In the genomic region with DNA sequence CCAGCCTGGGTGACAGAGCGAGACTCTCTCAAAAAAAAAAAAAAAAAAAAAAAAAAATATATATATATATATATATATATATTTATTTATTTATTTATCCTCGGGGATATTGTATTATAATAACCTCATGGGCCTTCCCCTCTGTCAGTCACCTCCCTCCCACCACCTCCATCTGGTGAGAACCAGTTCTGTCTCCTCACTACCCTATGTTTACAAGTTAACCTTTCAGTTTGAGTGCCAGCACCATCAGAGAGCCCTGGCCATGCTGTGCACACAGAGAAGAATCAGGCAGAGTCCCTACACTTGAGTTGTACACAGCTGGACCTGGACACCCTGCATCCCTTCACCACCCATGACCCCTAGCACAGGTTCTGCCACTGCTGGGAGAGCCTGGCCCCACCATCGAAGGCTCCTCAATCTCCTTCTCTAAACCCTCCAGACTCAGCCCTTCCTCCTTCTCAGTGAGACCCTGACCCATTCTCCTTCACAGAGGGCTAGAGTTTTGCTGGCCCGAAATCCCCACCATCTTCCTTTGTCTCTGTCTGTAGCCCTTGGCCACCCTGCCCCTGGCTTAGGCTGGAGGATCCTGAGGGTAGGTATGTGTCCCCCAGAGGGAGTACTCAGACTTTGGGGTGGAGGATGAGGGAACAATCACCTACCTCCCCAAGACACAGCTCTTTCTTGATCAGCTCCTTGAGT, we compare ENCODE assay signal across 13 cellular contexts. TPM values are rescaled to one million over a fixed set of nuclear protein-coding genes. Genes with fewer than 3 reads are reported as not detected.
DNase-seq lines count a peak whose midpoint lies in the region; ATAC-seq, FAIRE-seq and TF ChIP-seq lines count a peak whose summit lies in the region.
"Had no signal": no experiment of that assay in that cellular context is flagged by ENCODE, and none has a peak within 500 bp of the region (broad histone marks: within the 10 kb centered on the region; RNA-seq: fewer than 3 reads in every experiment).

No MANE protein-coding gene starts in this region.

- H3K79me2 ChIP-seq in HCT116 (ENCODE audit: insufficient read depth, low read length): peaks cover 17% of the 10 kb centered on the region

- peaks cover 8% of the 10 kb centered on the region for H3K27me3 Mint-ChIP-seq in nephron progenitor cell (ENCODE audit: low read depth, poor library complexity)

- peak overlapping the region; percentile 31 to 85 (median 72); a peak in 21 of 22 replicates for H3K27ac ChIP-seq in BLaER1 treated with 17β-estradiol and CSF1 and Interleukin-3, amounts not matched to agents 10 nM and 100 nM
- H3K27ac ChIP-seq in HCT116 (ENCODE audit: low read depth, low read length): peak overlapping the region; percentile 97
- H3K27ac ChIP-seq: C4-2B had no signal

- no TSS peak for BruUV-seq in HCT116 (replicated peaks; lab: Mats Ljungman, UMichigan)

- RAD21 ChIA-PET in HCT116 (lab: Charles Lee; ENCODE audit: low non-redundant PET in 1 of 2, low total read pairs in 2 of 2, uncharacterized antibody in 2 of 2, unreplicated experiment in 2 of 2): no interaction called here

- TF ChIP-seq POLR2A in HCT116 (IDR thresholded peaks at IDR 0.05; ENCODE audit: borderline replicate concordance, extremely low read depth, insufficient read depth, insufficient read length): no peak

- H3K27ac Mint-ChIP-seq in activated naive CD4-positive, alpha-beta T cell treated with anti-CD3 and anti-CD28 coated beads, Interleukin-2, amount 50 U/mL, for 72 hours: peak overlapping the region; percentile 73 to 80
- peak overlapping the region; percentile 49 for H3K27ac Mint-ChIP-seq in nephron progenitor cell
- H3K27ac Mint-ChIP-seq: H9 had no signal

- no peak for TF ChIP-seq RAD21 in HCT116 (IDR thresholded peaks at IDR 0.05; ENCODE audit: low read depth)

- peaks cover 0 to 5% of the 10 kb centered on the region in 2 donors for H3K9me3 Mint-ChIP-seq in activated naive CD4-positive, alpha-beta T cell treated with anti-CD3 and anti-CD28 coated beads, Interleukin-2, amount 50 U/mL, for 72 hours
- no peaks in the 10 kb centered on the region for H3K9me3 Mint-ChIP-seq in nephron progenitor cell
- H3K9me3 Mint-ChIP-seq: H9 had no signal

- no peak for ATAC-seq in HCT116
- ATAC-seq in activated naive CD4-positive, alpha-beta T cell treated with anti-CD3 and anti-CD28 coated beads, Interleukin-2, amount 50 U/mL, for 72 hours: no peak
- ATAC-seq in HG03571 (IDR thresholded peaks at IDR 0.05; ENCODE audit: unreplicated experiment): no peak
- ATAC-seq in GM18868 (IDR thresholded peaks at IDR 0.05; ENCODE audit: unreplicated experiment): no peak

- POLR2A ChIA-PET in HCT116 (lab: Charles Lee): interaction anchor here (1.0 to 2.1 kb wide), 4 partner anchors 22 to 29 kb away, joined by 3 to 10 read pairs (median 5); no protein-coding TSS in a partner anchor

- peaks cover 17 to 31% of the 10 kb centered on the region in 2 donors for H3K36me3 Mint-ChIP-seq in activated naive CD4-positive, alpha-beta T cell treated with anti-CD3 and anti-CD28 coated beads, Interleukin-2, amount 50 U/mL, for 72 hours
- no peaks in the 10 kb centered on the region for H3K36me3 Mint-ChIP-seq in nephron progenitor cell (ENCODE audit: low read depth)

- H3K27me3 ChIP-seq in BLaER1 treated with 17β-estradiol and CSF1 and Interleukin-3, amounts not matched to agents 10 nM and 100 nM: peaks cover 0 to 21% (median 5%) of the 10 kb centered on the region in 11 experiments; a peak in 11 of 22 replicates
- no peaks in the 10 kb centered on the region for H3K27me3 ChIP-seq in HCT116 (ENCODE audit: insufficient read depth, low read length)

- H4K20me1 ChIP-seq in BLaER1 treated with 17β-estradiol and CSF1 and Interleukin-3, amounts not matched to agents 10 nM and 100 nM: peaks cover 0 to 26% (median 0%) of the 10 kb centered on the region in 11 experiments; a peak in 6 of 22 replicates
- H4K20me1 ChIP-seq in HCT116 (ENCODE audit: insufficient read depth): no peaks in the 10 kb centered on the region

- H3K4me2 ChIP-seq in BLaER1 treated with 17β-estradiol and CSF1 and Interleukin-3, amounts not matched to agents 10 nM and 100 nM: peak overlapping the region; percentile 86 to 100 (median 95)
- 0 out of 2 replicates have a peak overlapping the region, but pooled peaks have one; percentile 9 for H3K4me2 ChIP-seq in HCT116 (ENCODE audit: low read length)

- TF ChIP-seq CTCF in HCT116 (IDR thresholded peaks at IDR 0.05 in 2 of 3, conservative IDR thresholded peaks at IDR 0.05 in 1 of 3; ENCODE audit: borderline replicate concordance in 1 of 3, insufficient read depth in 1 of 3, low read depth in 2 of 3, low read length in 2 of 3): no peak
- TF ChIP-seq CTCF in nephron progenitor cell (IDR thresholded peaks at IDR 0.05): no peak

- H2AFZ ChIP-seq in HCT116 (ENCODE audit: low read depth, low read length, poor library complexity, severe bottlenecking): no peak overlapping the region

- H3K36me3 ChIP-seq in BLaER1 treated with 17β-estradiol and CSF1 and Interleukin-3, amounts not matched to agents 10 nM and 100 nM: peaks cover 0 to 23% (median 15%) of the 10 kb centered on the region in 11 experiments; a peak in 13 of 22 replicates
- peaks cover 0 to 5% of the 10 kb centered on the region in 2 experiments; a peak in 1 of 4 replicates for H3K36me3 ChIP-seq in HCT116 (ENCODE audit: control insufficient read depth in 1 of 2, insufficient read depth in 2 of 2, low read length in 2 of 2)

- CTCF ChIA-PET in HCT116 (lab: Charles Lee): interaction anchor here (3.2 kb wide), 1 partner anchor 27 kb away, joined by 9 read pairs; a partner anchor contains a TSS

- peak overlapping the region in 8 of 11 experiments; percentile 27 to 60 (median 52); a peak in 7 of 22 replicates for H3K9ac ChIP-seq in BLaER1 treated with 17β-estradiol and CSF1 and Interleukin-3, amounts not matched to agents 10 nM and 100 nM
- no peak overlapping the region for H3K9ac ChIP-seq in HCT116 (ENCODE audit: low read length)

- H3K4me1 ChIP-seq in BLaER1 treated with 17β-estradiol and CSF1 and Interleukin-3, amounts not matched to agents 10 nM and 100 nM: peaks cover 76 to 97% (median 86%) of the 10 kb centered on the region in 10 experiments
- H3K4me1 ChIP-seq in HCT116 (ENCODE audit: control insufficient read depth in 1 of 2, insufficient read depth in 2 of 2, low read length in 2 of 2): peaks cover 79 to 92% of the 10 kb centered on the region in 2 experiments

- no peaks in the 10 kb centered on the region for H3K9me2 ChIP-seq in HCT116 (ENCODE audit: insufficient read depth)

- no peak overlapping the region for H3K4me3 Mint-ChIP-seq in nephron progenitor cell
- H3K4me3 Mint-ChIP-seq: H9 had no signal

- intact Hi-C loops in HCT116 (cut with micrococcal nuclease): no loop called here

- no peak for FAIRE-seq in HTR-8/SVneo (lab: Jason Lieb, UNC)
- FAIRE-seq: TTC549 had no signal

- DNase-seq in HCT116 (ENCODE audit: low read depth, low spot score) (no peak), nephron progenitor cell (no peak), hypothalamus (lab: John Stamatoyannopoulos, UW) (no peak), HTR-8/SVneo (ENCODE audit: insufficient read length, low spot score) (no peak)
- DNase-seq in activated naive CD4-positive, alpha-beta T cell treated with anti-CD3 and anti-CD28 coated beads, Interleukin-2, amount 50 U/mL, for 72 hours (ENCODE audit: low spot score in 2 of 2): no peak
- DNase-seq: cortex of kidney, H9, NCI-H2081 treated with DMSO at 0.1 percent for 48 hours had no signal

- peak overlapping the region in 1 of 10 experiments; percentile 29; a peak in 2 of 20 replicates for H3K4me3 ChIP-seq in BLaER1 treated with 17β-estradiol and CSF1 and Interleukin-3, amounts not matched to agents 10 nM and 100 nM
- no peak overlapping the region for H3K4me3 ChIP-seq in HCT116 (replicated peaks in 1 of 2; ENCODE audit: low read depth in 1 of 2, low read length in 2 of 2)

- H3K9me3 ChIP-seq in BLaER1 treated with 17β-estradiol and CSF1 and Interleukin-3, amounts not matched to agents 10 nM and 100 nM (replicated peaks in 1 of 11): no peaks in the 10 kb centered on the region
- no peaks in the 10 kb centered on the region for H3K9me3 ChIP-seq in HCT116 (ENCODE audit: control insufficient read depth in 1 of 2, insufficient read depth in 1 of 2, low read depth in 1 of 2, low read length in 2 of 2)

- H3K4me1 Mint-ChIP-seq in nephron progenitor cell: peaks cover 88% of the 10 kb centered on the region

TF ChIP-seq in HCT116, 20 proteins besides CTCF, POLR2A, EP300 and RAD21:
- TF ChIP-seq EZH2phosphoT487 (IDR thresholded peaks at IDR 0.05; ENCODE audit: borderline replicate concordance) (no peak), ZFX (IDR thresholded peaks at IDR 0.05) (no peak), TCF7L2 (IDR thresholded peaks at IDR 0.05; ENCODE audit: borderline replicate concordance, extremely low read depth, insufficient read depth, insufficient read length) (no peak), JUND (IDR thresholded peaks at IDR 0.05) (no peak)

RNA-seq across cellular contexts. Expression of a gene that starts 1.2 kb away (rescaled TPM):
- total RNA-seq in HCT116 (2021; ENCODE audit: unreplicated experiment): 6.0 TPM
- polyA plus RNA-seq in HCT116 (2012): 4.3 and 5.1 TPM in 2 replicates
- 1 to 10 TPM; 2.0 to 3.9 TPM for total RNA-seq in activated naive CD4-positive, alpha-beta T cell treated with anti-CD3 and anti-CD28 coated beads, Interleukin-2, amount 50 U/mL, for 72 hours
- total RNA-seq: H9 had no signal

RNA-seq across cellular contexts. Expression of a gene that starts 3.8 kb away (rescaled TPM):
- 1,633 TPM for total RNA-seq in HCT116 (2021; ENCODE audit: unreplicated experiment)
- polyA plus RNA-seq in HCT116 (2012): 3,046 and 3,157 TPM in 2 replicates
- 100 to 1,000 TPM; 260 to 445 TPM for total RNA-seq in activated naive CD4-positive, alpha-beta T cell treated with anti-CD3 and anti-CD28 coated beads, Interleukin-2, amount 50 U/mL, for 72 hours
- total RNA-seq: H9 had no signal

RNA-seq across cellular contexts. Expression of a gene that starts 6.1 kb away (rescaled TPM):
- total RNA-seq in HCT116 (2021; ENCODE audit: unreplicated experiment): 384 TPM
- 374 and 390 TPM in 2 replicates for polyA plus RNA-seq in HCT116 (2012)
- total RNA-seq in activated naive CD4-positive, alpha-beta T cell treated with anti-CD3 and anti-CD28 coated beads, Interleukin-2, amount 50 U/mL, for 72 hours: 100 to 1,000 TPM; 186 to 368 TPM

RNA-seq across cellular contexts. Expression of a gene that starts 9.5 kb away (rescaled TPM):
- total RNA-seq in HCT116 (2021; ENCODE audit: unreplicated experiment): 4.2 TPM
- 5.2 and 7.9 TPM in 2 replicates for polyA plus RNA-seq in HCT116 (2012)
- not detected for total RNA-seq in activated naive CD4-positive, alpha-beta T cell treated with anti-CD3 and anti-CD28 coated beads, Interleukin-2, amount 50 U/mL, for 72 hours
- total RNA-seq: H9 had no signal

RNA-seq across cellular contexts. Expression of a gene that starts 26.1 kb away (rescaled TPM):
- total RNA-seq in HCT116 (2021; ENCODE audit: unreplicated experiment): 24.8 TPM
- polyA plus RNA-seq in HCT116 (2012): 62.5 and 80.9 TPM in 2 replicates
- 1 to 10 TPM; 1.0 to 7.8 TPM for total RNA-seq in activated naive CD4-positive, alpha-beta T cell treated with anti-CD3 and anti-CD28 coated beads, Interleukin-2, amount 50 U/mL, for 72 hours
